In the genomic region with DNA sequence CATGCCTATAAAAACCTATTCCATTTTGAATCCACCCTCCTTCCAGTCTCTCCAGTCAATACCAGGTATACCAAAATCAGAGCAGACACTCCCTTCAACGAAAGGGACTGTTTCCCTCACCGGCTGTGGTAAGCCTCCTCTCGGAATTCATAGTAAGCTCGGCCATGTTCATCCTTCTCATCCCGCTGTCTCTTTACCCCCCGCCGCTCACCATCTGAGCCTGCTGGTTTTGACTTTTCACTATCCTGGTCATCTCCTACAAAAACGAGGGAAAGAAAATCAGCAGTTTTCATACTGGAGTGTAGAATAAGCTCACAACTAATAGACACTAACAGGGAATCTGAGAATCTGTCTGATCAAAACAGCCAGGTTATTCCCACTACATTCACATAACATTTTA, we compare ENCODE assay signal across 8 cellular contexts. TPM values are rescaled to one million over a fixed set of nuclear protein-coding genes. Genes with fewer than 3 reads are reported as not detected.
A peak's percentile ranks its signal among the peaks of the same experiment; 100 is the strongest.
DNase-seq lines count a peak whose midpoint lies in the region; ATAC-seq and TF ChIP-seq lines count a peak whose summit lies in the region.

No MANE protein-coding gene starts in this region.

- H3K27me3 ChIP-seq in CD4-positive, CD25-positive, alpha-beta regulatory T cell (ENCODE audit: control insufficient read depth, insufficient read depth, low read length) = no peaks in the 10 kb centered on the region
- H3K27me3 ChIP-seq in MG63 = no peaks in the 10 kb centered on the region

- H3K9me3 Mint-ChIP-seq in CD4-positive, CD25-positive, alpha-beta regulatory T cell = peaks cover 0 to 1% (median 0%) of the 10 kb centered on the region in 7 donors
- H3K9me3 Mint-ChIP-seq in chondrocyte (ENCODE audit: low read depth) (no peaks in the 10 kb centered on the region), nephron (no peaks in the 10 kb centered on the region)

- peak overlapping the region; percentile 94 to 96 (median 96) for H3K4me3 Mint-ChIP-seq in CD4-positive, CD25-positive, alpha-beta regulatory T cell
- H3K4me3 Mint-ChIP-seq in chondrocyte (ENCODE audit: unreplicated experiment) (peak overlapping the region; percentile 96), nephron (peak overlapping the region; percentile 87 to 98 (median 91))

- H3K4me3 ChIP-seq in CD4-positive, CD25-positive, alpha-beta regulatory T cell (ENCODE audit: low read depth, low read length) = peak overlapping the region; percentile 90
- H3K4me3 ChIP-seq in MG63 = peak overlapping the region; percentile 82

- H3K36me3 ChIP-seq in CD4-positive, CD25-positive, alpha-beta regulatory T cell (ENCODE audit: control insufficient read depth, insufficient read depth, low read length) = peaks cover 51% of the 10 kb centered on the region
- H3K36me3 ChIP-seq in MG63 = peaks cover 70% of the 10 kb centered on the region

- ATAC-seq in CD4-positive, CD25-positive, alpha-beta regulatory T cell (ENCODE audit: low read depth in 2 of 2) = no peak
- ATAC-seq in HG02610 (IDR thresholded peaks at IDR 0.05; ENCODE audit: unreplicated experiment) (no peak), GM18519 (IDR thresholded peaks at IDR 0.05; ENCODE audit: low FRiP score, unreplicated experiment) (no peak)

- H3K27me3 Mint-ChIP-seq in CD4-positive, CD25-positive, alpha-beta regulatory T cell = peaks cover 13% of the 10 kb centered on the region
- H3K27me3 Mint-ChIP-seq in chondrocyte (ENCODE audit: low read depth) (no peaks in the 10 kb centered on the region), nephron (ENCODE audit: low read depth) (no peaks in the 10 kb centered on the region)

- peaks cover 46% of the 10 kb centered on the region for H3K36me3 Mint-ChIP-seq in CD4-positive, CD25-positive, alpha-beta regulatory T cell
- peaks cover 38% of the 10 kb centered on the region for H3K36me3 Mint-ChIP-seq in chondrocyte (ENCODE audit: low read depth)
- H3K36me3 Mint-ChIP-seq in nephron (ENCODE audit: low read depth) = peaks cover 58% of the 10 kb centered on the region

- no peaks in the 10 kb centered on the region for H3K9me3 ChIP-seq in CD4-positive, CD25-positive, alpha-beta regulatory T cell (ENCODE audit: control insufficient read depth in 2 of 2, low read length in 2 of 2)
- H3K9me3 ChIP-seq in MG63 = no peaks in the 10 kb centered on the region

- peak overlapping the region; percentile 57 to 84 (median 82) for H3K27ac Mint-ChIP-seq in CD4-positive, CD25-positive, alpha-beta regulatory T cell
- H3K27ac Mint-ChIP-seq in chondrocyte (ENCODE audit: unreplicated experiment) = peak overlapping the region; percentile 98
- peak overlapping the region; percentile 15 to 100 (median 15) for H3K27ac Mint-ChIP-seq in nephron

- no peak overlapping the region for H3K27ac ChIP-seq in CD4-positive, CD25-positive, alpha-beta regulatory T cell (ENCODE audit: insufficient read depth, low read length, poor library complexity, severe bottlenecking)

- H3K4me1 Mint-ChIP-seq in CD4-positive, CD25-positive, alpha-beta regulatory T cell = peaks cover 29 to 71% (median 47%) of the 10 kb centered on the region in 4 donors
- peaks cover 38% of the 10 kb centered on the region for H3K4me1 Mint-ChIP-seq in chondrocyte (ENCODE audit: low read depth)
- H3K4me1 Mint-ChIP-seq in nephron = peaks cover 39% of the 10 kb centered on the region

- TF ChIP-seq CTCF in chondrocyte (IDR thresholded peaks at IDR 0.05) = no peak
- TF ChIP-seq CTCF in nephron (IDR thresholded peaks at IDR 0.05; ENCODE audit: unreplicated experiment in 3 of 3) = no peak

- no peak for DNase-seq in CD4-positive, CD25-positive, alpha-beta regulatory T cell
- DNase-seq in MG63 (no peak), chondrocyte (ENCODE audit: low spot score) (no peak), hepatic stellate cell (ENCODE audit: low spot score) (no peak)
- no peak for DNase-seq in stimulated activated CD4-positive, alpha-beta T cell treated with anti-CD3 and anti-CD28 coated beads, Interleukin-2, amount 100 ng/mL, for 48 hours

- H3K4me1 ChIP-seq in CD4-positive, CD25-positive, alpha-beta regulatory T cell (ENCODE audit: control insufficient read depth, insufficient read depth, low read length, poor library complexity, severe bottlenecking) = peaks cover 33% of the 10 kb centered on the region

RNA-seq across cellular contexts. Expression of a gene that starts 3.1 kb away (rescaled TPM):
- total RNA-seq in CD4-positive, CD25-positive, alpha-beta regulatory T cell = 52.8 TPM
- polyA plus RNA-seq in CD4-positive, CD25-positive, alpha-beta regulatory T cell = 1 to 10 TPM in 3 of 4 donors, under 1 TPM in 1; 0.85 to 1.5 (median 1.2) TPM
- 2.1 and 4.5 TPM in 2 replicates for total RNA-seq in MG63 (2014; rRNA removed; shearing (Covaris generic); ENCODE audit: low replicate concordance)
- 43.6 to 53.8 TPM (median 45.6 TPM) in 3 replicates for total RNA-seq in chondrocyte

RNA-seq across cellular contexts. Expression of a gene that starts 4.1 kb away (rescaled TPM):
- total RNA-seq in CD4-positive, CD25-positive, alpha-beta regulatory T cell = 19.4 TPM
- 10 to 100 TPM; 27.6 to 39.5 (median 31.6) TPM for polyA plus RNA-seq in CD4-positive, CD25-positive, alpha-beta regulatory T cell
- total RNA-seq in MG63 (2014; rRNA removed; shearing (Covaris generic); ENCODE audit: low replicate concordance) = 31.8 and 42.3 TPM in 2 replicates
- 33.0 to 36.8 TPM (median 36.7 TPM) in 3 replicates for total RNA-seq in chondrocyte

RNA-seq across cellular contexts. Expression of a gene that starts 16.7 kb away (rescaled TPM):
- not detected for total RNA-seq in CD4-positive, CD25-positive, alpha-beta regulatory T cell
- under 1 TPM in 2 of 4 donors, not detected in 2; 0.21 to 0.72 TPM for polyA plus RNA-seq in CD4-positive, CD25-positive, alpha-beta regulatory T cell
- not detected in 2 replicates for total RNA-seq in MG63 (2014; rRNA removed; shearing (Covaris generic); ENCODE audit: low replicate concordance)
- not detected in 3 replicates for total RNA-seq in chondrocyte

RNA-seq across cellular contexts. Expression of a gene that starts 16.9 kb away (rescaled TPM):
- total RNA-seq in CD4-positive, CD25-positive, alpha-beta regulatory T cell = 23.9 TPM
- polyA plus RNA-seq in CD4-positive, CD25-positive, alpha-beta regulatory T cell = 10 to 100 TPM; 36.2 to 49.2 (median 42.9) TPM
- 57.4 and 185 TPM in 2 replicates for total RNA-seq in MG63 (2014; rRNA removed; shearing (Covaris generic); ENCODE audit: low replicate concordance)
- total RNA-seq in chondrocyte = 36.6 to 76.0 TPM (median 43.2 TPM) in 3 replicates

RNA-seq across cellular contexts. Expression of a gene that starts 29.8 kb away (rescaled TPM):
- 8.5 TPM for total RNA-seq in CD4-positive, CD25-positive, alpha-beta regulatory T cell
- 1 to 10 TPM; 4.8 to 7.2 (median 5.5) TPM for polyA plus RNA-seq in CD4-positive, CD25-positive, alpha-beta regulatory T cell
- total RNA-seq in MG63 (2014; rRNA removed; shearing (Covaris generic); ENCODE audit: low replicate concordance) = 8.5 and 19.1 TPM in 2 replicates
- 10.2 to 13.0 TPM (median 11.3 TPM) in 3 replicates for total RNA-seq in chondrocyte

Comparison
In these comparisons a context has a peak if more than half of its experiments do, and no peak if none do; other contexts are left out.
1. H3K27ac Mint-ChIP-seq: peak in every context shown above with its lines; median percentile 98 in chondrocyte; 82 in CD4-positive, CD25-positive, alpha-beta regulatory T cell; 15 in nephron.